ENCODE assay signal across 1 cellular context in the genomic region with DNA sequence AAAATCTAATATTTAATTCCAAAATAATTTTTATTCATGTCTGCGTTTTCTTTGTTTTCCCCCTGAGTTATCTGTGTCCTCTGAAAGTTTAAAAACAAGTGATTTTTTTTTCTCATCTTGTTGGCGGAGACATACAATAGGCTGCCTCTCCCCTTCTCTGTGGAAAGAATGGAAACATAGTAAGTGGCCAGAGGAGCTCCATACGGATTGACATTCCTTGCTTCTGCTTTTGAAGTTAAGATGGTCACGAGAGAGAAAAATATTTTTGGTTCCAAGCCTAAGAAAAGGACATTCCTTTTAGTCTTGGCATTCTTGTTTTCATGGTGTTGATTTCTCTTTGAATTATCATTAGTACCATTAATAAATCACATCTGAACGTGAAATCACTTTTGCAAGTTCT.
TF ChIP-seq lines count a peak whose summit lies in the region.

No MANE protein-coding gene starts in this region.

TF ChIP-seq in WTC11, 78 proteins besides CTCF, POLR2A, EP300 and RAD21 (continued from another document):
- TF ChIP-seq, protein P1, sequence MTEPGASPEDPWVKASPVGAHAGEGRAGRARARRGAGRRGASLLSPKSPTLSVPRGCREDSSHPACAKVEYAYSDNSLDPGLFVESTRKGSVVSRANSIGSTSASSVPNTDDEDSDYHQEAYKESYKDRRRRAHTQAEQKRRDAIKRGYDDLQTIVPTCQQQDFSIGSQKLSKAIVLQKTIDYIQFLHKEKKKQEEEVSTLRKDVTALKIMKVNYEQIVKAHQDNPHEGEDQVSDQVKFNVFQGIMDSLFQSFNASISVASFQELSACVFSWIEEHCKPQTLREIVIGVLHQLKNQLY (CRISPR knock-in tag; IDR thresholded peaks at IDR 0.05): no peak
- TF ChIP-seq FOXK1 (CRISPR knock-in tag; IDR thresholded peaks at IDR 0.05): no peak
- TF ChIP-seq KAT7 (CRISPR knock-in tag; IDR thresholded peaks at IDR 0.05; ENCODE audit: borderline replicate concordance): no peak
- TF ChIP-seq NFE2L1 (CRISPR knock-in tag; IDR thresholded peaks at IDR 0.05): no peak
- TF ChIP-seq FOXJ3 (CRISPR knock-in tag; IDR thresholded peaks at IDR 0.05; ENCODE audit: borderline replicate concordance): no peak
- no peak for TF ChIP-seq JUN (CRISPR knock-in tag; IDR thresholded peaks at IDR 0.05)
- TF ChIP-seq ZNF423 (CRISPR knock-in tag; IDR thresholded peaks at IDR 0.05): no peak
- TF ChIP-seq, protein P2, sequence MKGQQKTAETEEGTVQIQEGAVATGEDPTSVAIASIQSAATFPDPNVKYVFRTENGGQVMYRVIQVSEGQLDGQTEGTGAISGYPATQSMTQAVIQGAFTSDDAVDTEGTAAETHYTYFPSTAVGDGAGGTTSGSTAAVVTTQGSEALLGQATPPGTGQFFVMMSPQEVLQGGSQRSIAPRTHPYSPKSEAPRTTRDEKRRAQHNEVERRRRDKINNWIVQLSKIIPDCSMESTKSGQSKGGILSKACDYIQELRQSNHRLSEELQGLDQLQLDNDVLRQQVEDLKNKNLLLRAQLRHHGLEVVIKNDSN (CRISPR knock-in tag; IDR thresholded peaks at IDR 0.05): no peak
- no peak for TF ChIP-seq GTF2I (CRISPR knock-in tag; conservative IDR thresholded peaks at IDR 0.05)
- TF ChIP-seq, protein P3, sequence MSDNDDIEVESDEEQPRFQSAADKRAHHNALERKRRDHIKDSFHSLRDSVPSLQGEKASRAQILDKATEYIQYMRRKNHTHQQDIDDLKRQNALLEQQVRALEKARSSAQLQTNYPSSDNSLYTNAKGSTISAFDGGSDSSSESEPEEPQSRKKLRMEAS (CRISPR knock-in tag; IDR thresholded peaks at IDR 0.05): no peak
- TF ChIP-seq, protein P4, sequence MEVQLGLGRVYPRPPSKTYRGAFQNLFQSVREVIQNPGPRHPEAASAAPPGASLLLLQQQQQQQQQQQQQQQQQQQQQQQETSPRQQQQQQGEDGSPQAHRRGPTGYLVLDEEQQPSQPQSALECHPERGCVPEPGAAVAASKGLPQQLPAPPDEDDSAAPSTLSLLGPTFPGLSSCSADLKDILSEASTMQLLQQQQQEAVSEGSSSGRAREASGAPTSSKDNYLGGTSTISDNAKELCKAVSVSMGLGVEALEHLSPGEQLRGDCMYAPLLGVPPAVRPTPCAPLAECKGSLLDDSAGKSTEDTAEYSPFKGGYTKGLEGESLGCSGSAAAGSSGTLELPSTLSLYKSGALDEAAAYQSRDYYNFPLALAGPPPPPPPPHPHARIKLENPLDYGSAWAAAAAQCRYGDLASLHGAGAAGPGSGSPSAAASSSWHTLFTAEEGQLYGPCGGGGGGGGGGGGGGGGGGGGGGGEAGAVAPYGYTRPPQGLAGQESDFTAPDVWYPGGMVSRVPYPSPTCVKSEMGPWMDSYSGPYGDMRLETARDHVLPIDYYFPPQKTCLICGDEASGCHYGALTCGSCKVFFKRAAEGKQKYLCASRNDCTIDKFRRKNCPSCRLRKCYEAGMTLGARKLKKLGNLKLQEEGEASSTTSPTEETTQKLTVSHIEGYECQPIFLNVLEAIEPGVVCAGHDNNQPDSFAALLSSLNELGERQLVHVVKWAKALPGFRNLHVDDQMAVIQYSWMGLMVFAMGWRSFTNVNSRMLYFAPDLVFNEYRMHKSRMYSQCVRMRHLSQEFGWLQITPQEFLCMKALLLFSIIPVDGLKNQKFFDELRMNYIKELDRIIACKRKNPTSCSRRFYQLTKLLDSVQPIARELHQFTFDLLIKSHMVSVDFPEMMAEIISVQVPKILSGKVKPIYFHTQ (CRISPR knock-in tag; IDR thresholded peaks at IDR 0.05): no peak
- TF ChIP-seq RORB (CRISPR knock-in tag; IDR thresholded peaks at IDR 0.05): no peak
- TF ChIP-seq, protein P5, sequence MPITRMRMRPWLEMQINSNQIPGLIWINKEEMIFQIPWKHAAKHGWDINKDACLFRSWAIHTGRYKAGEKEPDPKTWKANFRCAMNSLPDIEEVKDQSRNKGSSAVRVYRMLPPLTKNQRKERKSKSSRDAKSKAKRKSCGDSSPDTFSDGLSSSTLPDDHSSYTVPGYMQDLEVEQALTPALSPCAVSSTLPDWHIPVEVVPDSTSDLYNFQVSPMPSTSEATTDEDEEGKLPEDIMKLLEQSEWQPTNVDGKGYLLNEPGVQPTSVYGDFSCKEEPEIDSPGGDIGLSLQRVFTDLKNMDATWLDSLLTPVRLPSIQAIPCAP (CRISPR knock-in tag; IDR thresholded peaks at IDR 0.05): no peak
- TF ChIP-seq HMGA2 (CRISPR knock-in tag; IDR thresholded peaks at IDR 0.05): no peak
